Comparison of ENCODE assay signal across 26 cellular contexts in genomic region chr5:111745075-111745474, GRCh38.
"Had no signal": no experiment of that assay in that cellular context is flagged by ENCODE, and none has a peak within 500 bp of the region (broad histone marks: within the 10 kb centered on the region; RNA-seq: fewer than 3 reads in every experiment).

No MANE protein-coding gene starts in this region.

- H3K36me3 ChIP-seq: colonic mucosa, esophagus squamous epithelium, gastrocnemius medialis, sigmoid colon, spleen, thoracic aorta, upper lobe of left lung had no signal

- H3K9me3 Mint-ChIP-seq: activated CD4-positive, alpha-beta T cell treated with anti-CD3 and anti-CD28 coated beads, Interleukin-2, amount 10 ng/mL, durations not matched to agents 7 days and 5 days; activated CD8-positive, alpha-beta T cell treated with anti-CD3 and anti-CD28 coated beads for 36 hours; activated naive CD4-positive, alpha-beta T cell treated with anti-CD3 and anti-CD28 coated beads, Interleukin-2, amount 50 U/mL, for 24 hours; central memory CD8-positive, alpha-beta T cell; memory B cell; neural crest cell; T-helper 1 cell treated with Interleukin-12 subunit alpha and Interleukin-12 subunit beta and Interleukin-4 antibody, amounts not matched to agents 30 μg/mL and 1 μg/mL, for 36 hours had no signal

- H3K9me3 ChIP-seq: colonic mucosa, esophagus squamous epithelium, gastrocnemius medialis, heart left ventricle, mucosa of descending colon, sigmoid colon, spleen, thoracic aorta, upper lobe of left lung had no signal

- H3K4me3 Mint-ChIP-seq: activated CD4-positive, alpha-beta T cell treated with anti-CD3 and anti-CD28 coated beads, Interleukin-2, amount 10 ng/mL, durations not matched to agents 7 days and 5 days; activated CD8-positive, alpha-beta memory T cell treated with anti-CD3 and anti-CD28 coated beads, Interleukin-2, amount 10 ng/mL, durations not matched to agents 7 days and 5 days; activated CD8-positive, alpha-beta T cell treated with anti-CD3 and anti-CD28 coated beads for 36 hours; activated naive CD4-positive, alpha-beta T cell treated with anti-CD3 and anti-CD28 coated beads, Interleukin-2, amount 50 U/mL, for 24 hours; central memory CD8-positive, alpha-beta T cell; memory B cell; neural crest cell; T-helper 1 cell treated with Interleukin-12 subunit alpha and Interleukin-12 subunit beta and Interleukin-4 antibody, amounts not matched to agents 30 μg/mL and 1 μg/mL, for 36 hours had no signal

- H3K36me3 Mint-ChIP-seq: activated CD8-positive, alpha-beta memory T cell treated with anti-CD3 and anti-CD28 coated beads, Interleukin-2, amount 10 ng/mL, durations not matched to agents 7 days and 5 days; activated naive CD4-positive, alpha-beta T cell treated with anti-CD3 and anti-CD28 coated beads, Interleukin-2, amount 50 U/mL, for 24 hours; memory B cell had no signal

- H3K4me1 Mint-ChIP-seq: activated naive CD4-positive, alpha-beta T cell treated with anti-CD3 and anti-CD28 coated beads, Interleukin-2, amount 50 U/mL, for 24 hours; central memory CD8-positive, alpha-beta T cell; memory B cell had no signal

- H3K4me3 ChIP-seq: colonic mucosa, esophagus squamous epithelium, gastrocnemius medialis, heart left ventricle, mucosa of descending colon, sigmoid colon, spleen, thoracic aorta, upper lobe of left lung had no signal

- DNase-seq: activated CD4-positive, alpha-beta T cell treated with anti-CD3 and anti-CD28 coated beads, Interleukin-2, amount 10 ng/mL, durations not matched to agents 7 days and 5 days; activated CD8-positive, alpha-beta memory T cell treated with anti-CD3 and anti-CD28 coated beads, Interleukin-2, amount 10 ng/mL, durations not matched to agents 7 days and 5 days; activated CD8-positive, alpha-beta T cell treated with anti-CD3 and anti-CD28 coated beads for 36 hours; activated gamma-delta T cell treated with Interleukin-2 at 50 U/mL for 16 hours; activated T-cell treated with anti-CD3 and anti-CD28 coated beads for 4 hours; anterior cingulate cortex; colonic mucosa; esophagus squamous epithelium; gastrocnemius medialis; heart left ventricle; islet precursor cell; left colon; mucosa of descending colon; occipital lobe; sigmoid colon; spleen; stimulated activated CD4-positive, alpha-beta T cell treated with anti-CD3 and anti-CD28 coated beads, Interleukin-4, amount 100 ng/mL, for 1 hour; stimulated activated naive CD4-positive, alpha-beta T cell; T1000; upper lobe of left lung had no signal

- H3K27me3 ChIP-seq: colonic mucosa, esophagus squamous epithelium, gastrocnemius medialis, heart left ventricle, sigmoid colon, spleen, upper lobe of left lung had no signal

- H3K27ac ChIP-seq: colonic mucosa, esophagus squamous epithelium, gastrocnemius medialis, spleen, thoracic aorta, upper lobe of left lung had no signal

- ATAC-seq: activated CD8-positive, alpha-beta memory T cell treated with anti-CD3 and anti-CD28 coated beads, Interleukin-2, amount 10 ng/mL, durations not matched to agents 7 days and 5 days; activated CD8-positive, alpha-beta T cell treated with anti-CD3 and anti-CD28 coated beads for 36 hours; gastrocnemius medialis; heart left ventricle; left colon; mucosa of descending colon had no signal

- H3K27ac Mint-ChIP-seq: activated CD4-positive, alpha-beta T cell treated with anti-CD3 and anti-CD28 coated beads, Interleukin-2, amount 10 ng/mL, durations not matched to agents 7 days and 5 days; activated CD8-positive, alpha-beta memory T cell treated with anti-CD3 and anti-CD28 coated beads, Interleukin-2, amount 10 ng/mL, durations not matched to agents 7 days and 5 days; activated CD8-positive, alpha-beta T cell treated with anti-CD3 and anti-CD28 coated beads for 36 hours; activated naive CD4-positive, alpha-beta T cell treated with anti-CD3 and anti-CD28 coated beads, Interleukin-2, amount 50 U/mL, for 24 hours; memory B cell; T-helper 1 cell treated with Interleukin-12 subunit alpha and Interleukin-12 subunit beta and Interleukin-4 antibody, amounts not matched to agents 30 μg/mL and 1 μg/mL, for 36 hours had no signal

- H3K27me3 Mint-ChIP-seq: activated CD4-positive, alpha-beta T cell treated with anti-CD3 and anti-CD28 coated beads, Interleukin-2, amount 10 ng/mL, durations not matched to agents 7 days and 5 days; activated CD8-positive, alpha-beta T cell treated with anti-CD3 and anti-CD28 coated beads for 36 hours; central memory CD8-positive, alpha-beta T cell had no signal
